ENCODE assay signal across 1 cellular context in the genomic region with DNA sequence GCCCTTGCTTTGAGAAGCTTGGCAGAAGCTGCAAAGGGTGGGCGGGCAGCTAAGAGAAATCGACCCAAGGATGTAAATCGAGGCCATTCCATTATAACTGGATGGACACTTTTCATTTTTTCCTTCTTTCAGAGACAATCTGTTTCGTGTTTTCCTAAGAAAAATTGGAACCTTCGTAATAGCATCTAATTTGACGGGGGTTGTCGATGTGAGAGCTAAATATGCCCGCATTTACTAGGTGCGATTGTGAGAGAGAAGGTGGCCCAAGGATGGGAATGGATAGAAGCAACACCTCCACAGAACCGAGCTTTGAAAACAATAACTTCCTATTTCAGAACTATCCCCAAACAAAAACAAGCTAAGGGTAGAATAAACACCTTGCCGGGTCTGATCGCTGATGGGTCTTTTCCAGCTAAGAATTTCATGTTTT.
TF ChIP-seq lines count a peak whose summit lies in the region.

No MANE protein-coding gene starts in this region.

TF ChIP-seq in GM12878, 131 proteins besides CTCF, POLR2A, EP300 and RAD21:
- no peak for TF ChIP-seq E2F4 (IDR thresholded peaks at IDR 0.05; ENCODE audit: low read depth, low read length)
- no peak for TF ChIP-seq EGR1 (IDR thresholded peaks at IDR 0.05; ENCODE audit: borderline replicate concordance in 1 of 2, low read depth in 2 of 2, low read length in 2 of 2)
- TF ChIP-seq ETV6 (conservative IDR thresholded peaks at IDR 0.05 in 1 of 2, IDR thresholded peaks at IDR 0.05 in 1 of 2; ENCODE audit: borderline replicate concordance in 1 of 2, low read depth in 1 of 2): no peak
- TF ChIP-seq MLLT1 (IDR thresholded peaks at IDR 0.05): no peak
- TF ChIP-seq BCL3 (IDR thresholded peaks at IDR 0.05; ENCODE audit: borderline replicate concordance, insufficient read depth, low read depth, low read length, poor library complexity, severe bottlenecking): no peak
- TF ChIP-seq, protein P1, sequence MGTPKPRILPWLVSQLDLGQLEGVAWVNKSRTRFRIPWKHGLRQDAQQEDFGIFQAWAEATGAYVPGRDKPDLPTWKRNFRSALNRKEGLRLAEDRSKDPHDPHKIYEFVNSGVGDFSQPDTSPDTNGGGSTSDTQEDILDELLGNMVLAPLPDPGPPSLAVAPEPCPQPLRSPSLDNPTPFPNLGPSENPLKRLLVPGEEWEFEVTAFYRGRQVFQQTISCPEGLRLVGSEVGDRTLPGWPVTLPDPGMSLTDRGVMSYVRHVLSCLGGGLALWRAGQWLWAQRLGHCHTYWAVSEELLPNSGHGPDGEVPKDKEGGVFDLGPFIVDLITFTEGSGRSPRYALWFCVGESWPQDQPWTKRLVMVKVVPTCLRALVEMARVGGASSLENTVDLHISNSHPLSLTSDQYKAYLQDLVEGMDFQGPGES (IDR thresholded peaks at IDR 0.05): no peak
- no peak for TF ChIP-seq SREBF2 (IDR thresholded peaks at IDR 0.05; ENCODE audit: low read length)
- no peak for TF ChIP-seq SP1 (IDR thresholded peaks at IDR 0.05; ENCODE audit: low read depth, low read length)
